8 cellular contexts compared by ENCODE assay signal in the genomic region with DNA sequence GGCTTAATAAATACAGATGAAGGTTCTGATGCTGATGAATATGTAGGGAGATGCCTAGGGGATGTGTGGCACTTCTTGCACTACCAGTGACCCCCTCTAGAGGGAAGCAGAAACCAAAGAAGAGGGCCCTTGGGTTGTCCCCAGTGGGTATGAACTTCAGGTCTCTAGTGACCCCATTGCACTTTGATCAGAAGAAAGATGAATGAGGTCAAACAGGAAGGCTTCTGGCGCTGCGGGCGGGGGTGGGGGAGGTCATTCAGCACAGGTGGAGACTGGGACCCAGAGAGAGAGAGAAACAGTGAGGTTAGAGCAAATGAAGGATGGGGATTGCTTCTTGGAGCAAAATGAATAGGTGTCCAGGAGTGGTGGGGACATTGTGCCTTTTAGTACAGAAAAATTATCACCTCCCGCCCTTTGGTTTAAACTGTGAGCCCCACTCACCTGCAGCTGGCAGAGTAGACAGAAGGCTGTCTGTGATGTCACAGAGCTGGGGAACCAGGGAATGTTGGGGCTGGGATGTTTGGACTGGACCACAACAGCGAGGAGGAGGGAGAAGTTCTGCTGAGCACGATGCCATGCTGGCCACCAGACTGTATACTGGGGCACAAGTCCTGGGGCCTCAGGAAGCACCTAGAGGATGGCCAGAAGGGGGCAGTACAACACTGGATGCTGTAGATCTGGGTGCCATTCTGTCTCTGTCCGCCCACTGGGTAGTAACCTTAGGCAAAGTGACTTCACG. TPM values are rescaled to one million over a fixed set of nuclear protein-coding genes. Genes with fewer than 3 reads are reported as not detected.
DNase-seq lines count a peak whose midpoint lies in the region; ATAC-seq, FAIRE-seq and TF ChIP-seq lines count a peak whose summit lies in the region.

A gene with protein sequence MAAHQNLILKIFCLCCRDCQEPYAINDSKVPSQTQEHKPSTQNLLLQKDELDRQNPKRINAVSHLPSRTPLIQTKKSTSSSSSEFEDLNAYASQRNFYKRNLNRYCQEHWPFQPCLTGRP (minus strand): TSS at position 599 of the 739 bp plus-strand sequence. CDS start 10,469 bp downstream, outside the sequence.

- no peaks in the 10 kb centered on the region for H3K9me3 ChIP-seq in A549
- H3K9me3 ChIP-seq in breast epithelium: no peaks in the 10 kb centered on the region

- FAIRE-seq in A549 (lab: Jason Lieb, UNC): no peak

- TF ChIP-seq CTCF in A549 (IDR thresholded peaks at IDR 0.05): peak; percentile 61
- TF ChIP-seq CTCF in WI38 (IDR thresholded peaks at IDR 0.05; ENCODE audit: low read depth, low read length): peak; percentile 90
- TF ChIP-seq CTCF in breast epithelium (IDR thresholded peaks at IDR 0.05): peak in 2 of 3 donors; percentile 25 to 44

- no peak for TF ChIP-seq POLR2A in A549 (IDR thresholded peaks at IDR 0.05; ENCODE audit: low read length)
- no peak for TF ChIP-seq POLR2A in breast epithelium (IDR thresholded peaks at IDR 0.05)

- 61% methylated on average over 4 of the region's 8 CpGs for WGBS in A549 (ENCODE audit: missing lambda C conversion rate)

- no peaks in the 10 kb centered on the region for H3K27me3 ChIP-seq in breast epithelium

- POLR2A ChIA-PET in A549 (lab: Yijun Ruan, JAX): interaction anchor here (1.7 kb wide), 1 partner anchor 226 kb away, joined by 6 read pairs; no protein-coding TSS in a partner anchor

- DNase-seq in A549 (ENCODE audit: low read depth in 1 of 2, low spot score in 1 of 2): peak; percentile 66 to 88
- peak; percentile 56 for DNase-seq in NCI-H2196 (lab: John Stamatoyannopoulos, UW; ENCODE audit: unreplicated experiment)
- DNase-seq in breast epithelium (ENCODE audit: low spot score in 2 of 2): peak in 1 of 2 donors; percentile 26
- peak; percentile 52 for DNase-seq in left lobe of liver (ENCODE audit: low spot score)
- DNase-seq in stimulated activated CD8-positive, alpha-beta memory T cell treated with anti-CD3 and anti-CD28 coated beads, Interleukin-12 subunit alpha, Interleukin-12 subunit beta, amount 100 ng/mL, for 1 hour (ENCODE audit: low read depth): peak; percentile 68

- peak; percentile 76 to 92 for TF ChIP-seq RAD21 in A549 (conservative IDR thresholded peaks at IDR 0.05 in 1 of 2, IDR thresholded peaks at IDR 0.05 in 1 of 2)

- intact Hi-C loops in breast epithelium (cut with DNase I; ENCODE audit: low total_unique reads): no loop called here

- no peaks in the 10 kb centered on the region for H3K36me3 ChIP-seq in breast epithelium

- H3K4me2 ChIP-seq in A549: no peak within 1 kb of the TSS

- ATAC-seq in A549 (peak; percentile 80 to 87), GM18511 (IDR thresholded peaks at IDR 0.05; ENCODE audit: unreplicated experiment) (peak; percentile 88), HG03064 (IDR thresholded peaks at IDR 0.05; ENCODE audit: low read depth, unreplicated experiment) (peak; percentile 77), left lobe of liver (peak; percentile 95)

- TF ChIP-seq EP300 in A549 (IDR thresholded peaks at IDR 0.05): no peak

- no peak within 1 kb of the TSS for H3K4me3 ChIP-seq in A549
- no peak within 1 kb of the TSS for H3K4me3 ChIP-seq in WI38 (ENCODE audit: low read depth, low read length)
- H3K4me3 ChIP-seq in breast epithelium: no peak within 1 kb of the TSS

- CTCF ChIA-PET in A549 (lab: Yijun Ruan, JAX): interaction anchor here (0.6 to 14.6 kb wide), 63 partner anchors 10 to 845 kb away, joined by 3 to 271 read pairs (median 4); partner anchors contain the start of genes AKNA and TNFSF15

- H3K27ac ChIP-seq in A549 (peak within 1 kb of the TSS; percentile 9 to 48; a peak in 3 of 6 replicates), breast epithelium (no peak within 1 kb of the TSS)

- peaks cover 32% of the 10 kb centered on the region for H3K4me1 ChIP-seq in A549
- no peaks in the 10 kb centered on the region for H3K4me1 ChIP-seq in breast epithelium

TF ChIP-seq in A549, 52 proteins besides CTCF, POLR2A, EP300 and RAD21:
- TF ChIP-seq CHD2 (IDR thresholded peaks at IDR 0.05; ENCODE audit: low read length, partially characterized antibody): no peak
- TF ChIP-seq HOXB5 (CRISPR knock-in tag; IDR thresholded peaks at IDR 0.05): no peak
- peak; percentile 24; the same call in 1 of the 2 replicates for TF ChIP-seq MAX (IDR thresholded peaks at IDR 0.05)
- TF ChIP-seq SMC3 (IDR thresholded peaks at IDR 0.05): peak; percentile 72

RNA-seq across cellular contexts. Expression of the gene that starts here (rescaled TPM):
- polyA plus RNA-seq in A549 (2011; rRNA removed): 0.16 TPM in 1 of 2 replicates, not detected in the other
- not detected in 2 replicates for polyA plus RNA-seq in A549 (2012; cell fraction: cytosol; rRNA removed)
- not detected in 2 replicates for polyA plus RNA-seq in A549 (2012; cell fraction: nucleus; rRNA removed)
- polyA plus RNA-seq in A549 (2017; fragmentation: RNase III; extraction: RNeasy Plus Mini Kit Qiagen cat#74134 plus additional on column Dnase treatment): not detected in 3 replicates
- not detected in 2 replicates for polyA minus RNA-seq in A549 (2011; rRNA and poly(A)+ RNA removed)
- total RNA-seq in breast epithelium: not detected
- not detected for total RNA-seq in left lobe of liver

Comparison
In these comparisons a context has a peak if more than half of its experiments do, and no peak if none do; other contexts are left out.
1. Peak in DNase-seq, ATAC-seq and H3K27ac ChIP-seq in A549; RNA of the gene not detected or under 1 TPM.
2. Peak in DNase-seq and ATAC-seq in left lobe of liver; RNA of the gene not detected or under 1 TPM.
3. CTCF ChIP-seq: peak in every context shown above with its lines; median percentile 90 in WI38; 61 in A549; 34 in breast epithelium.